ENCODE assay signal across 33 cellular contexts in the genomic region with DNA sequence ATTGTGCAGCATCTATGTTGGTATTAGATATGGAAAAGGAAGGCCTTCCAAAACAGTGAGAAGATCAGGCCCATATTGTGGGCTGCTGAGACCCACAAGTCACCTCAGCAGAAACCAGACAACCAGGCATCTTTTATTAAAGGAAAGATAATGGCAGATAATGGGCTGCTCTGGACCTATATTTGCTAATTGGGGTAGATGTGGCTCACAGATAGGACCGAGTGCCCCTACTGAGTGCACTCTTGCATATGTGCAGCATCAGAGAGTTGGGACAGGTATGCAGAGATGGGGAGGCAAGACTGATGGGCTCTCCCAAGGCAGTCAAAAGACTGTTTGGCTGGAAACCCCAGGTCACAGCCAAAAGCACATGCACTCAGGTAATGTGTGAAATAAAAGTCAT.
"Had no signal": no experiment of that assay in that cellular context is flagged by ENCODE, and none has a peak within 500 bp of the region (broad histone marks: within the 10 kb centered on the region; RNA-seq: fewer than 3 reads in every experiment).

No MANE protein-coding gene starts in this region.

- DNase-seq: Karpas-422, Kasumi-1, MG63, MM.1S, NCI-H1048, NCI-H1092, NCI-H1092 treated with DMSO at 0.1 percent for 48 hours, NCI-H1105, NCI-H1105 treated with DMSO at 0.1 percent for 48 hours, NCI-H1417, NCI-H1417 treated with DMSO at 0.1 percent for 48 hours, NCI-H1436, NCI-H1436 treated with DMSO at 0.1 percent for 48 hours, NCI-H146, NCI-H1694, NCI-H1694 treated with DMSO at 0.1 percent for 48 hours, NCI-H187, NCI-H187 treated with DMSO at 0.1 percent for 48 hours, NCI-H1930, NCI-H2029, NCI-H2029 treated with DMSO at 0.1 percent for 48 hours, NCI-H2081, NCI-H2081 treated with DMSO at 0.1 percent for 48 hours, NCI-H2107, NCI-H2171, NCI-H2171 treated with DMSO at 0.1 percent for 48 hours, NCI-H2227 treated with DMSO at 0.1 percent for 48 hours, NCI-H226, NCI-H345, NCI-H446, NCI-H446 treated with DMSO at 0.1 percent for 48 hours, NCI-H510A, NCI-H510A treated with DMSO at 0.1 percent for 48 hours had no signal
